ENCODE assay signal across 11 cellular contexts in the genomic region with DNA sequence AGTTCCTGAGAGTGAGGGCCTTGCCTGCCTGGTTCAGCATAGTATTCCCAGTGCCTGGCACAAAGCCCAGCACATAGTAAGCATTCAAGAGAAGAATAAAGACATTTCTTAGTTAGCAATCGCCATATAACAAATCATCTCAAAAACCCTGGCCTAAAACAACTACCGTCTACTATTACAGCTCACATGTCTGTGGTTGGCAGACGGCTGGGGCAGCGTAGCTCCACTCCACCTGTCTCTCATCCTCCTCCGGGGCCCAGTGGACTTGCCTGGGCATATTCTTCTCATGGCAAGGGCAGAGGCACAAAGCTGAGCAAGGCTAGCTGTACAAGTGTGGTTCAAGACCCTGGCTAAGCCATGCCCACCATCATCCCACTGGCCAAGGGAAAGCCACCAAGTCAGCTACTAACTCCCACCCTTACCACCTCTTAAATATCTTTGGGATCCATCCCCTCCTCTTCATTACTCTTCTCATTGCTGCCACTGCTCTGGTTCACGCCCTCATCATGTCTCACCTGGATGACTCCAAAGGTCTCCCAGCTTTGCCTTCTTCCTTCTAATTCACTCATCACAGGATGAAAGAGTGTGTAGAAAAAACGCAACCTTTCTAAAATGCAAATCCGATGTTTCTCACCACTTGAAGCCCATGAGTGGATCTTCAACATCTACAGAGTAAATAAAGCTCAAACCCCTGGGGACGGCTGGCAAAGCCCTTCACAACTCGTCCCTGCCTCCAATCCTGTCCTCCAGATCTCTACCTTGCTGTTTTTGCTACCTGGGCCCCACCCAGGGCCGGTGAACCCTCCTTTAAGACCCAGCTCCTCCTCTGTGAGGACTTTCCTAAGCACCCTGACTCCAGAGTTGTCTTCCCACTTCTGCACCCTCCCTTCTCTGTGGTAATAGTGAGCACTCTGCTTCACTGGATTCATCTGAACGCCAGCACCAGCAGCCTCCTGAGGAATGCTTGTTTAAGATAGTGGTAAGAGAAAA.
DNase-seq lines count a peak whose midpoint lies in the region; ATAC-seq and TF ChIP-seq lines count a peak whose summit lies in the region.
"Had no signal": no experiment of that assay in that cellular context is flagged by ENCODE, and none has a peak within 500 bp of the region (broad histone marks: within the 10 kb centered on the region; RNA-seq: fewer than 3 reads in every experiment).

No MANE protein-coding gene starts in this region.

- H3K36me3 Mint-ChIP-seq in activated naive CD8-positive, alpha-beta T cell = peaks cover 8% of the 10 kb centered on the region
- peaks cover 2% of the 10 kb centered on the region for H3K36me3 Mint-ChIP-seq in activated naive CD8-positive, alpha-beta T cell treated with anti-CD3 and anti-CD28 coated beads, Interleukin-2, amount 50 U/mL, for 24 hours (ENCODE audit: low read depth)

- no peak for TF ChIP-seq CTCF in epithelial cell of esophagus (IDR thresholded peaks at IDR 0.05; ENCODE audit: insufficient read depth, low read depth, low read length, missing control alignments)

- no peaks in the 10 kb centered on the region for H3K27me3 Mint-ChIP-seq in activated naive CD8-positive, alpha-beta T cell
- H3K27me3 Mint-ChIP-seq in activated naive CD8-positive, alpha-beta T cell treated with anti-CD3 and anti-CD28 coated beads, Interleukin-2, amount 50 U/mL, for 24 hours = no peaks in the 10 kb centered on the region

- ATAC-seq in activated naive CD8-positive, alpha-beta T cell treated with anti-CD3 and anti-CD28 coated beads, Interleukin-2, amount 50 U/mL, for 24 hours = no peak

- no peak for DNase-seq in activated naive CD8-positive, alpha-beta T cell treated with anti-CD3 and anti-CD28 coated beads, Interleukin-2, amount 50 U/mL, for 24 hours
- DNase-seq in NCI-H2196 (lab: John Stamatoyannopoulos, UW; ENCODE audit: unreplicated experiment) = peak; percentile 60
- peak; percentile 67 for DNase-seq in epithelial cell of esophagus (ENCODE audit: low read depth)
- no peak for DNase-seq in NOMO-1 treated with DMSO at 0.1 percent for 48 hours (lab: John Stamatoyannopoulos, UW; ENCODE audit: unreplicated experiment)
- DNase-seq in activated effector memory CD4-positive, alpha-beta T cell treated with Interleukin-2 at 50 U/mL for 16 hours = no peak
- DNase-seq in NCI-H1048 (lab: John Stamatoyannopoulos, UW) = no peak
- DNase-seq in activated gamma-delta T cell treated with Interleukin-2 at 50 U/mL for 16 hours = no peak
- DNase-seq: activated CD4-positive, alpha-beta T cell treated with anti-CD3 and anti-CD28 coated beads for 1 hour; activated gamma-delta T cell; stimulated activated CD8-positive, alpha-beta memory T cell treated with anti-CD3 and anti-CD28 coated beads, Interleukin-4, amount 100 ng/mL, for 48 hours had no signal

- peak overlapping the region; percentile 2 for H3K4me3 ChIP-seq in epithelial cell of esophagus (ENCODE audit: low read length)

- no peaks in the 10 kb centered on the region for H3K9me3 Mint-ChIP-seq in activated naive CD8-positive, alpha-beta T cell (ENCODE audit: low read depth)
- H3K9me3 Mint-ChIP-seq in activated naive CD8-positive, alpha-beta T cell treated with anti-CD3 and anti-CD28 coated beads, Interleukin-2, amount 50 U/mL, for 24 hours = no peaks in the 10 kb centered on the region

- H3K27ac Mint-ChIP-seq in activated naive CD8-positive, alpha-beta T cell = peak overlapping the region; percentile 16
- H3K27ac Mint-ChIP-seq in activated naive CD8-positive, alpha-beta T cell treated with anti-CD3 and anti-CD28 coated beads, Interleukin-2, amount 50 U/mL, for 24 hours = no peak overlapping the region

- no peak overlapping the region for H3K4me3 Mint-ChIP-seq in activated naive CD8-positive, alpha-beta T cell
- H3K4me3 Mint-ChIP-seq in activated naive CD8-positive, alpha-beta T cell treated with anti-CD3 and anti-CD28 coated beads, Interleukin-2, amount 50 U/mL, for 24 hours = no peak overlapping the region

- peaks cover 29% of the 10 kb centered on the region for H3K4me1 Mint-ChIP-seq in activated naive CD8-positive, alpha-beta T cell (ENCODE audit: low read depth)
- peaks cover 21% of the 10 kb centered on the region for H3K4me1 Mint-ChIP-seq in activated naive CD8-positive, alpha-beta T cell treated with anti-CD3 and anti-CD28 coated beads, Interleukin-2, amount 50 U/mL, for 24 hours

Comparison
In these comparisons a context has a peak if more than half of its experiments do, and no peak if none do; other contexts are left out.
1. DNase-seq: peak in NCI-H2196 (single experiment) and epithelial cell of esophagus (single experiment); none in activated naive CD8-positive, alpha-beta T cell treated with anti-CD3 and anti-CD28 coated beads, Interleukin-2, amount 50 U/mL, for 24 hours (single experiment), NOMO-1 treated with DMSO at 0.1 percent for 48 hours (single experiment), activated effector memory CD4-positive, alpha-beta T cell treated with Interleukin-2 at 50 U/mL for 16 hours (single experiment), NCI-H1048 (single experiment) and activated gamma-delta T cell treated with Interleukin-2 at 50 U/mL for 16 hours (single experiment).